ENCODE assay signal across 13 cellular contexts in genomic region chr1:31689821-31690220, GRCh38. TPM values are rescaled to one million over a fixed set of nuclear protein-coding genes. Genes with fewer than 3 reads are reported as not detected.
DNase-seq lines count a peak whose midpoint lies in the region; ATAC-seq and TF ChIP-seq lines count a peak whose summit lies in the region.
"Had no signal": no experiment of that assay in that cellular context is flagged by ENCODE, and none has a peak within 500 bp of the region (broad histone marks: within the 10 kb centered on the region; RNA-seq: fewer than 3 reads in every experiment).

No MANE protein-coding gene starts in this region.

- POLR2A ChIA-PET in RWPE1 (lab: Yijun Ruan, JAX; ENCODE audit: low non-redundant PET): no interaction called here

- H3K4me3 Mint-ChIP-seq in osteocyte (ENCODE audit: unreplicated experiment) (no peak overlapping the region), glutamatergic neuron (ENCODE audit: unreplicated experiment) (no peak overlapping the region)
- H3K4me3 Mint-ChIP-seq: activated CD4-positive, alpha-beta T cell treated with anti-CD3 and anti-CD28 coated beads, Interleukin-2, amount 10 ng/mL, durations not matched to agents 7 days and 5 days had no signal

- H3K4me1 Mint-ChIP-seq in osteocyte (ENCODE audit: unreplicated experiment): peaks cover 34% of the 10 kb centered on the region
- H3K4me1 Mint-ChIP-seq in glutamatergic neuron (ENCODE audit: low read depth, unreplicated experiment): peaks cover 29% of the 10 kb centered on the region
- H3K4me1 Mint-ChIP-seq: activated CD4-positive, alpha-beta T cell treated with anti-CD3 and anti-CD28 coated beads, Interleukin-2, amount 10 ng/mL, durations not matched to agents 7 days and 5 days had no signal

- H3K4me3 ChIP-seq in epithelial cell of proximal tubule (ENCODE audit: low read depth, low read length): no peak overlapping the region
- H3K4me3 ChIP-seq: Peyer's patch had no signal

- peak; percentile 93 for DNase-seq in GM03348 (ENCODE audit: low spot score)
- DNase-seq in RWPE1 (ENCODE audit: low spot score): peak; percentile 94
- peak; percentile 48 for DNase-seq in epithelial cell of proximal tubule (ENCODE audit: low read depth)
- DNase-seq in osteocyte (ENCODE audit: extremely low spot score, unreplicated experiment): no peak
- DNase-seq in NCI-H69 (lab: John Stamatoyannopoulos, UW): no peak
- no peak for DNase-seq in glutamatergic neuron
- no peak for DNase-seq in NCI-H2196 treated with DMSO at 0.1 percent for 48 hours (lab: John Stamatoyannopoulos, UW; ENCODE audit: unreplicated experiment)
- DNase-seq: activated CD4-positive, alpha-beta T cell treated with anti-CD3 and anti-CD28 coated beads, Interleukin-2, amount 10 ng/mL, durations not matched to agents 7 days and 5 days; DND-41; NCI-H1436 treated with DMSO at 0.1 percent for 48 hours; Peyer's patch had no signal

- H3K27me3 Mint-ChIP-seq in osteocyte (ENCODE audit: unreplicated experiment): no peaks in the 10 kb centered on the region
- H3K27me3 Mint-ChIP-seq in glutamatergic neuron (ENCODE audit: unreplicated experiment): peaks cover 14% of the 10 kb centered on the region
- H3K27me3 Mint-ChIP-seq: activated CD4-positive, alpha-beta T cell treated with anti-CD3 and anti-CD28 coated beads, Interleukin-2, amount 10 ng/mL, durations not matched to agents 7 days and 5 days had no signal

- no peak for ATAC-seq in HG03460 (IDR thresholded peaks at IDR 0.05; ENCODE audit: unreplicated experiment)
- ATAC-seq: activated naive CD4-positive, alpha-beta T cell treated with anti-CD3 and anti-CD28 coated beads, Interleukin-2, amount 50 U/mL, for 72 hours had no signal

- H3K27ac ChIP-seq in RWPE1: peak overlapping the region; percentile 83
- H3K27ac ChIP-seq: Peyer's patch had no signal

- H3K36me3 Mint-ChIP-seq in osteocyte (ENCODE audit: unreplicated experiment): peaks cover 7% of the 10 kb centered on the region
- H3K36me3 Mint-ChIP-seq in glutamatergic neuron (ENCODE audit: unreplicated experiment): no peaks in the 10 kb centered on the region
- H3K36me3 Mint-ChIP-seq: activated naive CD4-positive, alpha-beta T cell treated with anti-CD3 and anti-CD28 coated beads, Interleukin-2, amount 50 U/mL, for 72 hours had no signal

- H3K27ac Mint-ChIP-seq in osteocyte (ENCODE audit: unreplicated experiment): peak overlapping the region; percentile 23
- no peak overlapping the region for H3K27ac Mint-ChIP-seq in glutamatergic neuron (ENCODE audit: unreplicated experiment)
- H3K27ac Mint-ChIP-seq: activated CD4-positive, alpha-beta T cell treated with anti-CD3 and anti-CD28 coated beads, Interleukin-2, amount 10 ng/mL, durations not matched to agents 7 days and 5 days had no signal

- TF ChIP-seq CTCF in RWPE1 (conservative IDR thresholded peaks at IDR 0.05; ENCODE audit: low read depth) (no peak), epithelial cell of proximal tubule (conservative IDR thresholded peaks at IDR 0.05; ENCODE audit: low read depth, low read length) (no peak), osteocyte (IDR thresholded peaks at IDR 0.05) (no peak), glutamatergic neuron (IDR thresholded peaks at IDR 0.05; ENCODE audit: partially characterized antibody, unreplicated experiment) (no peak)

- no peaks in the 10 kb centered on the region for H3K9me3 Mint-ChIP-seq in osteocyte (ENCODE audit: unreplicated experiment)
- H3K9me3 Mint-ChIP-seq in glutamatergic neuron (ENCODE audit: unreplicated experiment): peaks cover 10% of the 10 kb centered on the region
- H3K9me3 Mint-ChIP-seq: activated CD4-positive, alpha-beta T cell treated with anti-CD3 and anti-CD28 coated beads, Interleukin-2, amount 10 ng/mL, durations not matched to agents 7 days and 5 days; activated naive CD4-positive, alpha-beta T cell treated with anti-CD3 and anti-CD28 coated beads, Interleukin-2, amount 50 U/mL, for 72 hours had no signal

- CTCF ChIA-PET in RWPE1 (lab: Yijun Ruan, JAX): interaction anchor here (1.2 to 1.5 kb wide), 2 partner anchors 15 to 26 kb away, joined by 3 to 4 read pairs; no protein-coding TSS in a partner anchor

RNA-seq across cellular contexts. Expression of gene COL16A1, which starts 14.0 kb away (rescaled TPM):
- total RNA-seq in epithelial cell of proximal tubule: 5.2 and 5.3 TPM in 2 replicates
- 89.2 and 90.7 TPM in 2 replicates for total RNA-seq in osteocyte
- total RNA-seq in glutamatergic neuron (ENCODE audit: unreplicated experiment): 52.2 TPM
- total RNA-seq: activated CD4-positive, alpha-beta T cell treated with anti-CD3 and anti-CD28 coated beads, Interleukin-2, amount 10 ng/mL, durations not matched to agents 7 days and 5 days had no signal

RNA-seq across cellular contexts. Expression of gene PEF1, which starts 45.1 kb away (rescaled TPM):
- total RNA-seq in epithelial cell of proximal tubule (71.7 and 116 TPM in 2 replicates), osteocyte (53.4 and 57.0 TPM in 2 replicates), glutamatergic neuron (ENCODE audit: unreplicated experiment) (38.9 TPM)

Comparison
In these comparisons a context has a peak if more than half of its experiments do, and no peak if none do; other contexts are left out.
1. DNase-seq: peak in GM03348 (single experiment), RWPE1 (single experiment) and epithelial cell of proximal tubule (single experiment); none in osteocyte (single experiment), NCI-H69 (single experiment), glutamatergic neuron (single experiment) and NCI-H2196 treated with DMSO at 0.1 percent for 48 hours (single experiment).